Comparison of ENCODE assay signal across 28 cellular contexts in the genomic region with DNA sequence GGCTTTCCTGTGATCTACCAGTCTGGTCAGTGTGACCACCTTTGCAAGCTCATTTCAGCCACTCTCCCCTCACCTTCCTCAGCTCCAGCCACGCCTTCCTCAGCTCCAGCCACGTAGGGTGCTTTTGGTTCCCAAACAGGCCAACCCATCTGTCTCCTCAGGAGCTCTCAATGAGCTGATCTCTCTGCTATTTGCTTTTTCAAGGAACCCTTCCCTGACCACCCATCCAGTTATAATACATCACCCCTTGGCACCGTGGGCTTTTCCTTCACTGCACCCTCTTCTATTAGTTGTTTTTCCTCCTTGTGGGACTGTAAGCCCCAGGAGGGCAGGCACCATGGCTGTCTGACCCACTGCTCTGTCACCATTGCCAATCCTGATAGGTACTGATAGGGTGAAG.
"Had no signal": no experiment of that assay in that cellular context is flagged by ENCODE, and none has a peak within 500 bp of the region (broad histone marks: within the 10 kb centered on the region; RNA-seq: fewer than 3 reads in every experiment).

No MANE protein-coding gene starts in this region.

- H3K27me3 ChIP-seq: ovary, right lobe of liver, upper lobe of left lung, uterus had no signal

- H3K9ac ChIP-seq: parathyroid adenoma had no signal

- H2AFZ ChIP-seq: parathyroid adenoma had no signal

- H3K36me3 ChIP-seq: ovary, right lobe of liver, sigmoid colon, stomach, thoracic aorta, tibial nerve, upper lobe of left lung, uterus had no signal

- H3K27ac Mint-ChIP-seq: naive B cell; naive thymus-derived CD8-positive, alpha-beta T cell; natural killer cell treated with Interleukin-12 subunit alpha and Interleukin-12 subunit beta and Interleukin-15 and Interleukin-18, amount 100 ng/mL, for 72 hours; nephron progenitor cell; progenitor cell of endocrine pancreas; stimulated activated effector memory CD8-positive, alpha-beta T cell treated with anti-CD3 and anti-CD28 coated beads, Interleukin-12 subunit alpha, Interleukin-12 subunit beta, amount 100 ng/mL, for 72 hours; stimulated activated naive B cell treated with anti-CD40 and anti-IgM and Interleukin-4, amounts not matched to agents 10 μg/mL and 1 μg/mL and 100 μg/mL, for 72 hours; stimulated activated naive CD8-positive, alpha-beta T cell treated with anti-CD3 and anti-CD28 coated beads, Interleukin-15, Interleukin-2, amounts not matched to agents 100 ng/mL and 50 ng/mL, for 24 hours had no signal

- H3K36me3 Mint-ChIP-seq: naive B cell had no signal

- H3K4me1 ChIP-seq: parathyroid adenoma, psoas muscle had no signal

- H3K4me3 Mint-ChIP-seq: naive B cell; naive thymus-derived CD8-positive, alpha-beta T cell; natural killer cell treated with Interleukin-12 subunit alpha and Interleukin-12 subunit beta and Interleukin-15 and Interleukin-18, amount 100 ng/mL, for 72 hours; nephron progenitor cell; neural crest cell; stimulated activated effector memory CD8-positive, alpha-beta T cell treated with anti-CD3 and anti-CD28 coated beads, Interleukin-12 subunit alpha, Interleukin-12 subunit beta, amount 100 ng/mL, for 72 hours; stimulated activated naive B cell treated with anti-CD40 and anti-IgM and Interleukin-4, amounts not matched to agents 10 μg/mL and 1 μg/mL and 100 μg/mL, for 72 hours; stimulated activated naive CD8-positive, alpha-beta T cell treated with anti-CD3 and anti-CD28 coated beads, Interleukin-15, Interleukin-2, amounts not matched to agents 100 ng/mL and 50 ng/mL, for 24 hours had no signal

- H3K27ac ChIP-seq: ovary, parathyroid adenoma, psoas muscle, right lobe of liver, sigmoid colon, stomach, thoracic aorta, tibial nerve, upper lobe of left lung, uterus had no signal

- H3K27me3 Mint-ChIP-seq: naive thymus-derived CD8-positive, alpha-beta T cell; natural killer cell treated with Interleukin-12 subunit alpha and Interleukin-12 subunit beta and Interleukin-15 and Interleukin-18, amount 100 ng/mL, for 72 hours; stimulated activated naive CD8-positive, alpha-beta T cell treated with anti-CD3 and anti-CD28 coated beads, Interleukin-15, Interleukin-2, amounts not matched to agents 100 ng/mL and 50 ng/mL, for 24 hours had no signal

- DNase-seq: naive B cell; naive thymus-derived CD8-positive, alpha-beta T cell; nephron progenitor cell; occipital lobe; ovary; posterior cingulate gyrus; psoas muscle; right cardiac atrium; right lobe of liver; sigmoid colon; small intestine; stimulated activated CD4-positive, alpha-beta T cell treated with anti-CD3 and anti-CD28 coated beads, Interleukin-15, amount 100 ng/mL, for 24 hours; stimulated activated CD4-positive, alpha-beta T cell treated with anti-CD3 and anti-CD28 coated beads, Interleukin-2, amount 100 ng/mL, for 24 hours; stimulated activated CD4-positive, alpha-beta T cell treated with anti-CD3 and anti-CD28 coated beads, Interleukin-2, amount 100 ng/mL, for 48 hours; stimulated activated CD4-positive, alpha-beta T cell treated with anti-CD3 and anti-CD28 coated beads, Interleukin-4, amount 100 ng/mL, for 24 hours; stimulated activated naive B cell treated with anti-CD40 and anti-IgM and Interleukin-4, amounts not matched to agents 10 μg/mL and 1 μg/mL and 100 μg/mL, for 72 hours; stimulated activated naive CD4-positive, alpha-beta T cell treated with Interleukin-2 at 50 U/mL for 16 hours; stomach; upper lobe of left lung; uterus had no signal

- H3K9me3 Mint-ChIP-seq: natural killer cell treated with Interleukin-12 subunit alpha and Interleukin-12 subunit beta and Interleukin-15 and Interleukin-18, amount 100 ng/mL, for 72 hours; neural crest cell; stimulated activated effector memory CD8-positive, alpha-beta T cell treated with anti-CD3 and anti-CD28 coated beads, Interleukin-12 subunit alpha, Interleukin-12 subunit beta, amount 100 ng/mL, for 72 hours had no signal

- FAIRE-seq: small intestine had no signal

- H3K4me3 ChIP-seq: ovary, psoas muscle, right lobe of liver, sigmoid colon, stomach, thoracic aorta, tibial nerve, upper lobe of left lung, uterus had no signal

- H3K9me3 ChIP-seq: ovary, psoas muscle, right lobe of liver, sigmoid colon, stomach, thoracic aorta, tibial nerve, upper lobe of left lung, uterus had no signal
